ENCODE assay signal across 1 cellular context in genomic region chr12:94649349-94650142, GRCh38.
A peak's percentile ranks its signal among the peaks of the same experiment; 100 is the strongest.
TF ChIP-seq lines count a peak whose summit lies in the region.

No MANE protein-coding gene starts in this region.

TF ChIP-seq in WTC11, 78 proteins besides CTCF, POLR2A, EP300 and RAD21 (continued from another document):
- no peak for TF ChIP-seq HMGXB4 (CRISPR knock-in tag; IDR thresholded peaks at IDR 0.05)
- no peak for TF ChIP-seq ZNF317 (CRISPR knock-in tag; IDR thresholded peaks at IDR 0.05; ENCODE audit: borderline replicate concordance, low read depth)
- TF ChIP-seq ZNF232 (CRISPR knock-in tag; IDR thresholded peaks at IDR 0.05), result 0 out of 2 replicates have a peak, but pooled peaks have one; percentile 40
- no peak for TF ChIP-seq GABPB1 (CRISPR knock-in tag; IDR thresholded peaks at IDR 0.05)
- TF ChIP-seq USF2 (CRISPR knock-in tag; IDR thresholded peaks at IDR 0.05), result no peak
- TF ChIP-seq TEAD4 (CRISPR knock-in tag; IDR thresholded peaks at IDR 0.05), result no peak
- TF ChIP-seq ZNF263 (CRISPR knock-in tag; IDR thresholded peaks at IDR 0.05; ENCODE audit: low read depth), result no peak
- no peak for TF ChIP-seq AR (CRISPR knock-in tag; IDR thresholded peaks at IDR 0.05)
- no peak for TF ChIP-seq CDX4 (CRISPR knock-in tag; IDR thresholded peaks at IDR 0.05; ENCODE audit: borderline replicate concordance)
- TF ChIP-seq FOXP1 (CRISPR knock-in tag; IDR thresholded peaks at IDR 0.05; ENCODE audit: borderline replicate concordance), result 0 out of 2 replicates have a peak, but pooled peaks have one; percentile 15
- TF ChIP-seq SMAD3 (CRISPR knock-in tag; IDR thresholded peaks at IDR 0.05; ENCODE audit: borderline replicate concordance), result no peak
- TF ChIP-seq ESRRA (CRISPR knock-in tag; IDR thresholded peaks at IDR 0.05; ENCODE audit: borderline replicate concordance), result no peak
- no peak for TF ChIP-seq FOXJ3 (CRISPR knock-in tag; IDR thresholded peaks at IDR 0.05; ENCODE audit: borderline replicate concordance)
- TF ChIP-seq ZNF219 (CRISPR knock-in tag; IDR thresholded peaks at IDR 0.05; ENCODE audit: borderline replicate concordance), result no peak
- no peak for TF ChIP-seq E2F5 (CRISPR knock-in tag; IDR thresholded peaks at IDR 0.05)
- no peak for TF ChIP-seq EMX1 (CRISPR knock-in tag; IDR thresholded peaks at IDR 0.05)
- TF ChIP-seq SP1 (CRISPR knock-in tag; conservative IDR thresholded peaks at IDR 0.05), result 0 out of 2 replicates have a peak, but pooled peaks have one; percentile 14
- no peak for TF ChIP-seq NR3C1 (CRISPR knock-in tag; conservative IDR thresholded peaks at IDR 0.05; ENCODE audit: low read depth)
- no peak for TF ChIP-seq GRHL2 (CRISPR knock-in tag; IDR thresholded peaks at IDR 0.05; ENCODE audit: insufficient replicate concordance, severe bottlenecking)
- TF ChIP-seq NFE2L1 (CRISPR knock-in tag; IDR thresholded peaks at IDR 0.05), result 0 out of 2 replicates have a peak, but pooled peaks have one; percentile 24
- TF ChIP-seq ATF3 (CRISPR knock-in tag; conservative IDR thresholded peaks at IDR 0.05), result no peak
- peak; percentile 33; the same call in 1 of the 2 replicates for TF ChIP-seq MAX (CRISPR knock-in tag; IDR thresholded peaks at IDR 0.05)
- no peak for TF ChIP-seq ZNF532 (CRISPR knock-in tag; IDR thresholded peaks at IDR 0.05; ENCODE audit: borderline replicate concordance)
- TF ChIP-seq E2F1 (CRISPR knock-in tag; IDR thresholded peaks at IDR 0.05), result no peak
- TF ChIP-seq ZNF138 (CRISPR knock-in tag; conservative IDR thresholded peaks at IDR 0.05), result no peak
- no peak for TF ChIP-seq ZNF671 (CRISPR knock-in tag; IDR thresholded peaks at IDR 0.05)
- no peak for TF ChIP-seq ZNF396 (CRISPR knock-in tag; IDR thresholded peaks at IDR 0.05; ENCODE audit: borderline replicate concordance)
- no peak for TF ChIP-seq JAZF1 (CRISPR knock-in tag; IDR thresholded peaks at IDR 0.05)
